9 cellular contexts compared by ENCODE assay signal in the genomic region with DNA sequence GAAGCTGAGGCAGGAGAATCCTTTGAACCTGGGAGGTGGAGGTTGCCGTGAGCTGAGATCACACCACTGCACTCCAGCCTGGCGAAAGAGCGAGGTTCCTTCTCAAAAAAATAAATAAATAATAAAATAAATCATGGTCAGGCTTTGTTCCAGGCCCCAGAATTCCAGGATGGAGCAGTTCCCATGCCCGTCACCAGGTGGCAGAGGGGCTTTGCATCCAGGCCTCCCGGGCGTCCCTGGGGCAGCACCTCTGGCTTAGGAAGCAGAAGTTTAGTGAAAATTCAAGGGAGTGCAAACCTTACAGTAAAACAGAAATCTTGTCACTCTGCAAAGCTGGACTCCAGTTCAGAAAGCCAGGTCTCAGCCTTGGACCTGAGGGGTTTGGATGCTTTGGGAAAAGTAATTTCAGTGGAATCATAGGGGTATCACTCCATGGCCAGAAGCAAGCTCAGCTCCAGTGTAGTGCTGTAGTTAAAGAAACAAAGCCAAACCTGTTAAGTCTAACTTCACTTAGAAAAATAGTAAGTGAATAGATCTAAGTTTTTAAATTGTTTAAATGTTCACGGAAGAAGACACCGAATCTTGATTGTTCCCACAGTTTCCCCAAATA.
DNase-seq lines count a peak whose midpoint lies in the region; ATAC-seq and TF ChIP-seq lines count a peak whose summit lies in the region.
"Had no signal": no experiment of that assay in that cellular context is flagged by ENCODE, and none has a peak within 500 bp of the region (broad histone marks: within the 10 kb centered on the region; RNA-seq: fewer than 3 reads in every experiment).

No MANE protein-coding gene starts in this region.

- no peaks in the 10 kb centered on the region for H3K27me3 ChIP-seq in adipocyte (replicated peaks; ENCODE audit: control insufficient read depth, insufficient read depth, low read length)

- H3K4me3 ChIP-seq in adipocyte (ENCODE audit: low read length), result no peak overlapping the region
- H3K4me3 ChIP-seq: HAP-1 had no signal

- peak; percentile 63 for TF ChIP-seq CTCF in AG09319 (IDR thresholded peaks at IDR 0.05; ENCODE audit: low read depth, low read length)

- H3K36me3 ChIP-seq in adipocyte (ENCODE audit: control insufficient read depth, insufficient read depth, low read length, severe bottlenecking), result no peaks in the 10 kb centered on the region
- H3K36me3 ChIP-seq: HAP-1 had no signal

- no peaks in the 10 kb centered on the region for H3K4me1 ChIP-seq in adipocyte (ENCODE audit: control insufficient read depth, insufficient read depth, low read length)
- H3K4me1 ChIP-seq: HAP-1 had no signal

- peak; percentile 91 for ATAC-seq in left lobe of liver
- no peak for ATAC-seq in HG03139 (IDR thresholded peaks at IDR 0.05; ENCODE audit: unreplicated experiment)
- ATAC-seq in GM21717 (IDR thresholded peaks at IDR 0.05; ENCODE audit: unreplicated experiment), result no peak

- H3K9me3 ChIP-seq in adipocyte (ENCODE audit: control insufficient read depth, low read length), result no peaks in the 10 kb centered on the region
- H3K9me3 ChIP-seq: HAP-1 had no signal

- no peak overlapping the region for H3K9ac ChIP-seq in adipocyte (ENCODE audit: low read length)

- DNase-seq in AG09319 (ENCODE audit: extremely low read depth, low read depth) (no peak), HT1080 (ENCODE audit: low read depth) (peak; percentile 47), adipocyte (ENCODE audit: low read depth) (peak; percentile 86), left lobe of liver (ENCODE audit: low spot score) (peak; percentile 59), CD1c-positive myeloid dendritic cell (ENCODE audit: extremely low spot score) (no peak)
- no peak for DNase-seq in activated T-cell treated with anti-CD3 and anti-CD28 coated beads, Interleukin-2, amount 50 U/mL, for 48 hours

Comparison
In these comparisons a context has a peak if more than half of its experiments do, and no peak if none do; other contexts are left out.
1. DNase-seq: peak in HT1080 (single experiment), adipocyte (single experiment) and left lobe of liver (single experiment); none in AG09319 (single experiment), activated T-cell treated with anti-CD3 and anti-CD28 coated beads, Interleukin-2, amount 50 U/mL, for 48 hours (0 of 2) and CD1c-positive myeloid dendritic cell (single experiment).